ENCODE assay signal across 8 cellular contexts in genomic region chrX:24676403-24677024, GRCh38. TPM values are rescaled to one million over a fixed set of nuclear protein-coding genes. Genes with fewer than 3 reads are reported as not detected.
DNase-seq lines count a peak whose midpoint lies in the region; ATAC-seq and TF ChIP-seq lines count a peak whose summit lies in the region.

No MANE protein-coding gene starts in this region.

- H3K4me1 Mint-ChIP-seq in activated naive CD4-positive, alpha-beta T cell treated with anti-CD3 and anti-CD28 coated beads for 36 hours (ENCODE audit: low read depth) = no peaks in the 10 kb centered on the region

- ATAC-seq in thoracic aorta (ENCODE audit: insufficient number of reproducible peaks, low FRiP score, low read depth) (no peak), HG03097 (IDR thresholded peaks at IDR 0.05; ENCODE audit: low FRiP score, unreplicated experiment) (no peak), HG02642 (IDR thresholded peaks at IDR 0.05; ENCODE audit: poor library complexity, unreplicated experiment) (no peak)

- H3K27ac Mint-ChIP-seq in activated naive CD4-positive, alpha-beta T cell treated with anti-CD3 and anti-CD28 coated beads for 36 hours = no peak overlapping the region

- H3K4me2 ChIP-seq in OCI-LY1 (ENCODE audit: low read length) = no peak overlapping the region

- H3K27me3 ChIP-seq in OCI-LY1 (ENCODE audit: insufficient read depth, low read length) = no peaks in the 10 kb centered on the region
- H3K27me3 ChIP-seq in thoracic aorta (replicated peaks; ENCODE audit: insufficient read depth) = no peaks in the 10 kb centered on the region

- no peaks in the 10 kb centered on the region for H3K36me3 Mint-ChIP-seq in activated naive CD4-positive, alpha-beta T cell treated with anti-CD3 and anti-CD28 coated beads for 36 hours (ENCODE audit: low read depth)

- H3K36me3 ChIP-seq in OCI-LY1 (ENCODE audit: insufficient read depth, low read length) = no peaks in the 10 kb centered on the region
- no peaks in the 10 kb centered on the region for H3K36me3 ChIP-seq in thoracic aorta

- no peak overlapping the region for H3K27ac ChIP-seq in OCI-LY1 (ENCODE audit: low read depth, low read length, poor library complexity, severe bottlenecking)
- H3K27ac ChIP-seq in thoracic aorta = no peak overlapping the region

- H3K27me3 Mint-ChIP-seq in activated naive CD4-positive, alpha-beta T cell treated with anti-CD3 and anti-CD28 coated beads for 36 hours (ENCODE audit: low read depth) = peaks cover 6% of the 10 kb centered on the region

- H3K4me1 ChIP-seq in OCI-LY1 (ENCODE audit: insufficient read depth, low read length, severe bottlenecking) (no peaks in the 10 kb centered on the region), thoracic aorta (ENCODE audit: control insufficient read depth in 1 of 2, low read depth in 2 of 2) (no peaks in the 10 kb centered on the region)

- H3K9me3 ChIP-seq in OCI-LY1 (ENCODE audit: low read length) (no peaks in the 10 kb centered on the region), thoracic aorta (no peaks in the 10 kb centered on the region)

- H3F3A ChIP-seq in OCI-LY1 (ENCODE audit: insufficient read depth, low read length) = no peaks in the 10 kb centered on the region

- peak; percentile 6 for DNase-seq in activated naive CD4-positive, alpha-beta T cell treated with anti-CD3 and anti-CD28 coated beads for 36 hours
- DNase-seq in activated naive CD4-positive, alpha-beta T cell treated with Interleukin-2 at 50 U/mL for 16 hours = no peak
- DNase-seq in fibroblast of mammary gland (ENCODE audit: low read depth) (peak; percentile 5), thoracic aorta (ENCODE audit: low spot score) (no peak), dedifferentiated amniotic fluid mesenchymal stem cell (ENCODE audit: extremely low spot score) (no peak)

- no peaks in the 10 kb centered on the region for H3K9me3 Mint-ChIP-seq in activated naive CD4-positive, alpha-beta T cell treated with anti-CD3 and anti-CD28 coated beads for 36 hours

- no peak overlapping the region for H2AFZ ChIP-seq in OCI-LY1 (ENCODE audit: low read length)

- CTCF ChIA-PET in activated naive CD4-positive, alpha-beta T cell treated with anti-CD3 and anti-CD28 coated beads for 36 hours (lab: Charles Lee) = interaction anchor here (0.5 to 1.4 kb wide), 10 partner anchors 16 to 507 kb away, joined by 3 to 4 read pairs (median 3); partner anchors contain the start of gene PCYT1B

- no peaks in the 10 kb centered on the region for H3K79me2 ChIP-seq in OCI-LY1 (ENCODE audit: insufficient read depth, low read length)

- H3K4me3 ChIP-seq in OCI-LY1 (ENCODE audit: low read depth, low read length, poor library complexity, severe bottlenecking) = no peak overlapping the region
- no peak overlapping the region for H3K4me3 ChIP-seq in fibroblast of mammary gland (ENCODE audit: control insufficient read depth, low read depth, low read length)
- H3K4me3 ChIP-seq in thoracic aorta = no peak overlapping the region

- TF ChIP-seq CTCF in OCI-LY1 (IDR thresholded peaks at IDR 0.05; ENCODE audit: low read length) (peak; percentile 18; the same call in 1 of the 2 replicates), fibroblast of mammary gland (conservative IDR thresholded peaks at IDR 0.05; ENCODE audit: control insufficient read depth, insufficient read depth, low read depth, low read length) (peak; percentile 53), thoracic aorta (IDR thresholded peaks at IDR 0.05) (peak; percentile 43)

- H3K4me3 Mint-ChIP-seq in activated naive CD4-positive, alpha-beta T cell treated with anti-CD3 and anti-CD28 coated beads for 36 hours = no peak overlapping the region

- intact Hi-C loops in activated naive CD4-positive, alpha-beta T cell treated with anti-CD3 and anti-CD28 coated beads for 36 hours (cut with micrococcal nuclease) = loop anchor here (10.0 kb wide), 1 partner anchor 348 kb away; no protein-coding TSS in a partner anchor

- H3K9me2 ChIP-seq in OCI-LY1 (ENCODE audit: low read depth, low read length) = no peaks in the 10 kb centered on the region

- no peak overlapping the region for H3K9ac ChIP-seq in OCI-LY1 (ENCODE audit: low read length)

- H4K20me1 ChIP-seq in OCI-LY1 (ENCODE audit: insufficient read depth, low read length) = no peaks in the 10 kb centered on the region

RNA-seq across cellular contexts. Expression of gene POLA1, which starts 17.2 kb away (rescaled TPM):
- 10 to 100 TPM; 38.2 to 38.7 TPM for total RNA-seq in activated naive CD4-positive, alpha-beta T cell treated with anti-CD3 and anti-CD28 coated beads for 36 hours
- total RNA-seq in thoracic aorta = 10 to 100 TPM; 11.6 to 20.6 TPM

RNA-seq across cellular contexts. Expression of gene PCYT1B, which starts 29.4 kb away (rescaled TPM):
- under 1 TPM in 1 of 2 experiments, not detected in 1; 0.17 TPM for total RNA-seq in activated naive CD4-positive, alpha-beta T cell treated with anti-CD3 and anti-CD28 coated beads for 36 hours
- total RNA-seq in thoracic aorta = under 1 TPM; under 0.01 to 0.63 TPM

Comparison
In these comparisons a context has a peak if more than half of its experiments do, and no peak if none do; other contexts are left out.
1. DNase-seq: peak in activated naive CD4-positive, alpha-beta T cell treated with anti-CD3 and anti-CD28 coated beads for 36 hours (single experiment) and fibroblast of mammary gland (single experiment); none in activated naive CD4-positive, alpha-beta T cell treated with Interleukin-2 at 50 U/mL for 16 hours (single experiment), thoracic aorta (single experiment) and dedifferentiated amniotic fluid mesenchymal stem cell (single experiment).
2. Peak in every context shown above with its lines, with median percentiles within 50 percentile points of each other: CTCF ChIP-seq.